21 cellular contexts compared by ENCODE assay signal in the genomic region with DNA sequence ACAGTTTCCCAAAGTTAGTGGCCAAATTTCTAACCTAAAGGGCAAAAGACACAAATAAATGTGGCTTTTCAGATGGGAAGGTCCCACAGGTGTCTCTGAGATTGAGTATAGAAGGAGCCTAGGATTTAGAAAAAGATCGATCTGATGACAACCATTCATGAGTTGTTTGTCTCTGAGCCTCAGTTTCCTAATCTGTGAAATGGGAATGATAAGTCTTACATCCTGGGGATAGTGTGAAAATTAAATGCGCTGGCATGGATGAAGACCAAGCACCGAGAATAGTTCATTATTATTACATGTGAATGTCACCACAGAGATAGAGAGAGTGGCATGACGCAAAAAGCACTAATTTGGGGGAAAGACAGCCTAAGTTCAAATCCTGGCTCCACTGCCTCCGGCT. TPM values are rescaled to one million over a fixed set of nuclear protein-coding genes. Genes with fewer than 3 reads are reported as not detected.
DNase-seq lines count a peak whose midpoint lies in the region; ATAC-seq and TF ChIP-seq lines count a peak whose summit lies in the region.
"Had no signal": no experiment of that assay in that cellular context is flagged by ENCODE, and none has a peak within 500 bp of the region (broad histone marks: within the 10 kb centered on the region; RNA-seq: fewer than 3 reads in every experiment).

No MANE protein-coding gene starts in this region.

- in situ Hi-C loops in gastrocnemius medialis (cut with MboI; ENCODE audit: low sequenced_read_pairs in 4 of 4): no loop called here

- peaks cover 77% of the 10 kb centered on the region for H3K4me1 Mint-ChIP-seq in endothelial cell (ENCODE audit: unreplicated experiment)
- H3K4me1 Mint-ChIP-seq: B cell had no signal

- DNase-seq in left ventricle myocardium inferior: no peak
- DNase-seq in Right ventricle myocardium inferior (ENCODE audit: missing footprints): no peak
- no peak for DNase-seq in endothelial cell (ENCODE audit: low spot score)
- DNase-seq in gastrocnemius medialis: no peak
- DNase-seq in NCI-H2227 (lab: John Stamatoyannopoulos, UW; ENCODE audit: unreplicated experiment): no peak
- DNase-seq in NCI-H774 (lab: John Stamatoyannopoulos, UW): no peak
- DNase-seq: AML-193; Caco-2; Calu3; CD4-positive, alpha-beta T cell; CD8-positive, alpha-beta T cell; DMS79 treated with DMSO at 0.1 percent for 48 hours; GF-D8 had no signal

- H3K9me3 Mint-ChIP-seq in endothelial cell (ENCODE audit: unreplicated experiment): no peaks in the 10 kb centered on the region
- H3K9me3 Mint-ChIP-seq: CD4-positive, alpha-beta T cell; CD8-positive, alpha-beta T cell had no signal

- CTCF ChIA-PET in HEK293 (lab: Yijun Ruan, JAX): interaction anchor here (0.7 to 1.1 kb wide), 2 partner anchors 16 to 22 kb away, joined by 4 to 5 read pairs; no protein-coding TSS in a partner anchor

- H3K4me3 ChIP-seq in left ventricle myocardium inferior (peak overlapping the region; percentile 73), HEK293 (ENCODE audit: low read depth, low read length) (no peak overlapping the region), gastrocnemius medialis (no peak overlapping the region)
- H3K4me3 ChIP-seq: A549; BLaER1 treated with 17β-estradiol and CSF1 and Interleukin-3, amounts not matched to agents 10 nM and 100 nM had no signal

- peaks cover 21% of the 10 kb centered on the region for H3K27me3 Mint-ChIP-seq in endothelial cell (ENCODE audit: unreplicated experiment)

- H3K4me1 ChIP-seq in left ventricle myocardium inferior: peaks cover 79% of the 10 kb centered on the region
- H3K4me1 ChIP-seq in HEK293 (ENCODE audit: control insufficient read depth, insufficient read depth, low read length): no peaks in the 10 kb centered on the region
- peaks cover 0 to 4% of the 10 kb centered on the region in 2 donors for H3K4me1 ChIP-seq in gastrocnemius medialis
- H3K4me1 ChIP-seq: A549 had no signal

- POLR2A ChIA-PET in HEK293 (lab: Yijun Ruan, JAX): no interaction called here

- TF ChIP-seq CTCF in left ventricle myocardium inferior (IDR thresholded peaks at IDR 0.05; ENCODE audit: borderline replicate concordance): no peak
- TF ChIP-seq CTCF in HEK293 (tag by site-specific recombination; IDR thresholded peaks at IDR 0.05): no peak
- TF ChIP-seq CTCF in endothelial cell (IDR thresholded peaks at IDR 0.05; ENCODE audit: unreplicated experiment): no peak
- TF ChIP-seq CTCF in gastrocnemius medialis (IDR thresholded peaks at IDR 0.05 in 4 of 5, conservative IDR thresholded peaks at IDR 0.05 in 1 of 5): no peak

- H3K36me3 Mint-ChIP-seq in endothelial cell (ENCODE audit: low read depth, unreplicated experiment): peaks cover 60% of the 10 kb centered on the region
- H3K36me3 Mint-ChIP-seq: CD8-positive, alpha-beta T cell had no signal

- peak overlapping the region; percentile 10 for H3K27ac Mint-ChIP-seq in endothelial cell (ENCODE audit: unreplicated experiment)
- H3K27ac Mint-ChIP-seq: B cell; CD4-positive, alpha-beta T cell; CD8-positive, alpha-beta T cell had no signal

- TF ChIP-seq POLR2A in gastrocnemius medialis (IDR thresholded peaks at IDR 0.05): no peak

- H3K27me3 ChIP-seq in left ventricle myocardium inferior (ENCODE audit: low read depth): no peaks in the 10 kb centered on the region
- H3K27me3 ChIP-seq in gastrocnemius medialis: no peaks in the 10 kb centered on the region
- H3K27me3 ChIP-seq: BLaER1 treated with 17β-estradiol and CSF1 and Interleukin-3, amounts not matched to agents 10 nM and 100 nM had no signal

- peak overlapping the region; percentile 73 for H3K4me3 Mint-ChIP-seq in endothelial cell (ENCODE audit: unreplicated experiment)
- H3K4me3 Mint-ChIP-seq: B cell; CD4-positive, alpha-beta T cell; CD8-positive, alpha-beta T cell had no signal

- intact Hi-C loops in left ventricle myocardium inferior (cut with micrococcal nuclease): no loop called here
- intact Hi-C loops in Right ventricle myocardium inferior (cut with DNase I): no loop called here
- intact Hi-C loops in gastrocnemius medialis (cut with DNase I; ENCODE audit: low total_unique reads): no loop called here

- ATAC-seq in Right ventricle myocardium inferior (no peak), gastrocnemius medialis (no peak), GM21367 (IDR thresholded peaks at IDR 0.05; ENCODE audit: unreplicated experiment) (no peak)
- ATAC-seq: CD8-positive, alpha-beta T cell had no signal

- H3K36me3 ChIP-seq in left ventricle myocardium inferior (peaks cover 5% of the 10 kb centered on the region), HEK293 (ENCODE audit: control insufficient read depth in 2 of 2, insufficient read depth in 1 of 2, low read length in 2 of 2) (no peaks in the 10 kb centered on the region), gastrocnemius medialis (no peaks in the 10 kb centered on the region)
- H3K36me3 ChIP-seq: BLaER1 treated with 17β-estradiol and CSF1 and Interleukin-3, amounts not matched to agents 10 nM and 100 nM had no signal

- peak overlapping the region; percentile 93 for H3K27ac ChIP-seq in left ventricle myocardium inferior (replicated peaks)
- no peak overlapping the region for H3K27ac ChIP-seq in HEK293 (ENCODE audit: extremely low read depth, low read depth, low read length)
- H3K27ac ChIP-seq in gastrocnemius medialis: peak overlapping the region in 3 of 4 donors; percentile 25 to 81 (median 26)
- H3K27ac ChIP-seq: 22Rv1; A549; BLaER1 treated with 17β-estradiol and CSF1 and Interleukin-3, amounts not matched to agents 10 nM and 100 nM; C4-2B had no signal

- H3K9me3 ChIP-seq in left ventricle myocardium inferior (replicated peaks): no peaks in the 10 kb centered on the region
- no peaks in the 10 kb centered on the region for H3K9me3 ChIP-seq in HEK293 (ENCODE audit: control insufficient read depth, insufficient read depth, low read depth, low read length)
- no peaks in the 10 kb centered on the region for H3K9me3 ChIP-seq in gastrocnemius medialis
- H3K9me3 ChIP-seq: A549; BLaER1 treated with 17β-estradiol and CSF1 and Interleukin-3, amounts not matched to agents 10 nM and 100 nM; Caco-2 had no signal

TF ChIP-seq in HEK293, 187 proteins besides CTCF, POLR2A, EP300 and RAD21:
- 0 out of 2 replicates have a peak, but pooled peaks have one; percentile 24 for TF ChIP-seq SCRT2 (tag by site-specific recombination; IDR thresholded peaks at IDR 0.05)
- TF ChIP-seq ZNF140 (tag by site-specific recombination; IDR thresholded peaks at IDR 0.05): no peak

RNA-seq across cellular contexts. Expression of gene CDH5, which starts 7.2 kb away (rescaled TPM):
- total RNA-seq in left ventricle myocardium inferior (47.1 TPM), Right ventricle myocardium inferior (58.4 TPM), endothelial cell (ENCODE audit: unreplicated experiment) (1,308 TPM), gastrocnemius medialis (10 to 100 TPM; 24.3 to 37.4 (median 31.7) TPM)
- total RNA-seq: A172; B cell; Calu3; CD4-positive, alpha-beta T cell; CD8-positive, alpha-beta T cell had no signal

RNA-seq across cellular contexts. Expression of gene BEAN1, which starts 53.4 kb away (rescaled TPM):
- total RNA-seq in left ventricle myocardium inferior (0.33 TPM), Right ventricle myocardium inferior (2.4 TPM), endothelial cell (ENCODE audit: unreplicated experiment) (0.49 TPM), gastrocnemius medialis (not detected)
- total RNA-seq: B cell; Caco-2; CD4-positive, alpha-beta T cell; CD8-positive, alpha-beta T cell had no signal

Comparison
In these comparisons a context has a peak if more than half of its experiments do, and no peak if none do; other contexts are left out.
1. RNA of gene CDH5, which starts 7.2 kb away (total RNA-seq): 1,308 TPM in endothelial cell (single experiment); 58.4 TPM in Right ventricle myocardium inferior (single experiment), 47.1 TPM in left ventricle myocardium inferior (single experiment) and 24.3 to 37.4 TPM in gastrocnemius medialis; every median in the first group is over 10 times any median in the second.